ENCODE assay signal across 8 cellular contexts in the genomic region with DNA sequence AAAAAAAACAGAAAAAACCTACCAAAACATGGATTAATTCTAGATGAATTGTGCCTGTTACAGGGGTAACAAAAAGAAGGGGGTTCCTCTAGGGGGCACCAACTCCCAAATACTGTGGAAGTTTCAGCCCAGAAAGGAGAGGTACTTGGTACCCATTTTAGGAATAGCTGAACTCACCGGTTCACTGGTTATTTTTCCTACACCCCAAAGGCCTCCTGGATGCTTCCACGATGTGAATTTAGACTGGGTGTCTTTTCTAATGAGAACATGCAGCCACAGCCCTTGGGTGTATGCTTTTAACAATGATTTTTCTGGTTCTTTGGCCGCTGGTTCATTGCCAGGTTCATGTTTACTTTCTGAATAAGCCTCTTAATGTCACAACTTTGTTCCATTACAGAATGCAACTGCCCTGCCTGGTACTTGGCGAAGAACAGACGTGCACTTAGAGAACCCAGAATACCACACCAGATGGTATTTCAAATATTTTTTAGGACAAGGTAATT. TPM values are rescaled to one million over a fixed set of nuclear protein-coding genes. Genes with fewer than 3 reads are reported as not detected.
A peak's percentile ranks its signal among the peaks of the same experiment; 100 is the strongest.
DNase-seq lines count a peak whose midpoint lies in the region; ATAC-seq and TF ChIP-seq lines count a peak whose summit lies in the region.

No MANE protein-coding gene starts in this region.

- TF ChIP-seq CTCF in MM.1S (IDR thresholded peaks at IDR 0.05; ENCODE audit: low read length) (peak; percentile 22; the same call in 1 of the 2 replicates), right atrium auricular region (IDR thresholded peaks at IDR 0.05) (peak in 1 of 2 donors; percentile 61), glutamatergic neuron (IDR thresholded peaks at IDR 0.05; ENCODE audit: partially characterized antibody, unreplicated experiment) (no peak)

- H3K4me3 Mint-ChIP-seq in activated T-cell treated with anti-CD3 and anti-CD28 coated beads, Interleukin-2, amount 50 U/mL, for 72 hours, result no peak overlapping the region
- no peak overlapping the region for H3K4me3 Mint-ChIP-seq in glutamatergic neuron (ENCODE audit: unreplicated experiment)

- no peak overlapping the region for H2AFZ ChIP-seq in MM.1S (ENCODE audit: low read length)

- H3K9me3 ChIP-seq in MM.1S (replicated peaks; ENCODE audit: insufficient read depth, low read length) (no peaks in the 10 kb centered on the region), right atrium auricular region (no peaks in the 10 kb centered on the region)

- H3F3A ChIP-seq in MM.1S (ENCODE audit: insufficient read depth, low read length), result no peaks in the 10 kb centered on the region

- no peaks in the 10 kb centered on the region for H4K20me1 ChIP-seq in MM.1S (ENCODE audit: insufficient read depth, low read length)

- H3K4me1 ChIP-seq in MM.1S (ENCODE audit: low read length) (no peaks in the 10 kb centered on the region), right atrium auricular region (peaks cover 0 to 36% of the 10 kb centered on the region in 2 donors)

- peak in 1 of 2 donors; percentile 50 for ATAC-seq in activated T-cell treated with anti-CD3 and anti-CD28 coated beads, Interleukin-2, amount 50 U/mL, for 72 hours (replicated peaks in 1 of 2)

- H3K27ac ChIP-seq in MM.1S (ENCODE audit: low read length) (no peak overlapping the region), right atrium auricular region (peak overlapping the region; percentile 2 to 31)

- H3K36me3 Mint-ChIP-seq in activated T-cell treated with anti-CD3 and anti-CD28 coated beads, Interleukin-2, amount 50 U/mL, for 72 hours (ENCODE audit: insufficient read depth in 2 of 2), result peaks cover 0 to 2% of the 10 kb centered on the region in 2 donors
- H3K36me3 Mint-ChIP-seq in glutamatergic neuron (ENCODE audit: unreplicated experiment), result peaks cover 7% of the 10 kb centered on the region

- no peaks in the 10 kb centered on the region for H3K79me2 ChIP-seq in MM.1S (ENCODE audit: low read length)

- H3K4me2 ChIP-seq in MM.1S (ENCODE audit: low read depth, low read length), result no peak overlapping the region

- H3K27me3 Mint-ChIP-seq in activated T-cell treated with anti-CD3 and anti-CD28 coated beads, Interleukin-2, amount 50 U/mL, for 72 hours (ENCODE audit: low read depth), result peaks cover 35% of the 10 kb centered on the region
- peaks cover 3% of the 10 kb centered on the region for H3K27me3 Mint-ChIP-seq in glutamatergic neuron (ENCODE audit: unreplicated experiment)

- no peaks in the 10 kb centered on the region for H3K9me2 ChIP-seq in MM.1S (replicated peaks; ENCODE audit: insufficient read depth, low read length)

- no peaks in the 10 kb centered on the region for H3K9me3 Mint-ChIP-seq in activated T-cell treated with anti-CD3 and anti-CD28 coated beads, Interleukin-2, amount 50 U/mL, for 72 hours
- H3K9me3 Mint-ChIP-seq in glutamatergic neuron (ENCODE audit: unreplicated experiment), result peaks cover 2% of the 10 kb centered on the region

- DNase-seq in DMS79 (lab: John Stamatoyannopoulos, UW), result peak; percentile 71
- DNase-seq in MM.1S, result no peak
- peak; percentile 50 to 51 for DNase-seq in activated T-cell treated with anti-CD3 and anti-CD28 coated beads, Interleukin-2, amount 50 U/mL, for 72 hours
- DNase-seq in right atrium auricular region (ENCODE audit: low spot score), result peak; percentile 62
- peak; percentile 15 for DNase-seq in stimulated activated CD4-positive, alpha-beta T cell treated with anti-CD3 and anti-CD28 coated beads, Interleukin-2, amount 100 ng/mL, for 4 hours (ENCODE audit: low read depth)
- no peak for DNase-seq in ecto neural progenitor cell (ENCODE audit: low spot score)
- DNase-seq in T-helper 9 cell, result no peak
- no peak for DNase-seq in glutamatergic neuron

- no peaks in the 10 kb centered on the region for H3K36me3 ChIP-seq in MM.1S (replicated peaks; ENCODE audit: insufficient read depth, low read length)
- no peaks in the 10 kb centered on the region for H3K36me3 ChIP-seq in right atrium auricular region

- no peak overlapping the region for H3K4me3 ChIP-seq in MM.1S (ENCODE audit: low read length)
- H3K4me3 ChIP-seq in right atrium auricular region, result no peak overlapping the region

- H3K27ac Mint-ChIP-seq in activated T-cell treated with anti-CD3 and anti-CD28 coated beads, Interleukin-2, amount 50 U/mL, for 72 hours, result no peak overlapping the region
- no peak overlapping the region for H3K27ac Mint-ChIP-seq in glutamatergic neuron (ENCODE audit: unreplicated experiment)

- H3K9ac ChIP-seq in MM.1S (ENCODE audit: low read length), result no peak overlapping the region

- H3K4me1 Mint-ChIP-seq in activated T-cell treated with anti-CD3 and anti-CD28 coated beads, Interleukin-2, amount 50 U/mL, for 72 hours (ENCODE audit: low read depth), result no peaks in the 10 kb centered on the region
- H3K4me1 Mint-ChIP-seq in glutamatergic neuron (ENCODE audit: low read depth, unreplicated experiment), result peaks cover 11% of the 10 kb centered on the region

- H3K27me3 ChIP-seq in MM.1S (replicated peaks; ENCODE audit: insufficient read depth, low read length) (no peaks in the 10 kb centered on the region), right atrium auricular region (no peaks in the 10 kb centered on the region)

RNA-seq across cellular contexts. Expression of gene GARNL3, which starts 46.7 kb away (rescaled TPM):
- total RNA-seq in activated T-cell treated with anti-CD3 and anti-CD28 coated beads, Interleukin-2, amount 50 U/mL, for 72 hours, result 1 to 10 TPM; 2.2 to 4.7 TPM
- total RNA-seq in right atrium auricular region, result 10 to 100 TPM in 1 of 2 donors, 1 to 10 TPM in 1; 8.9 to 17.7 TPM
- total RNA-seq in glutamatergic neuron (ENCODE audit: unreplicated experiment), result 14.7 TPM

Comparison
In these comparisons a context has a peak if more than half of its experiments do, and no peak if none do; other contexts are left out.
1. DNase-seq: peak in DMS79 (single experiment), activated T-cell treated with anti-CD3 and anti-CD28 coated beads, Interleukin-2, amount 50 U/mL, for 72 hours (2 of 2), right atrium auricular region (single experiment) and stimulated activated CD4-positive, alpha-beta T cell treated with anti-CD3 and anti-CD28 coated beads, Interleukin-2, amount 100 ng/mL, for 4 hours (single experiment); none in MM.1S (single experiment), ecto neural progenitor cell (single experiment), T-helper 9 cell (single experiment) and glutamatergic neuron (single experiment).